In the genomic region with DNA sequence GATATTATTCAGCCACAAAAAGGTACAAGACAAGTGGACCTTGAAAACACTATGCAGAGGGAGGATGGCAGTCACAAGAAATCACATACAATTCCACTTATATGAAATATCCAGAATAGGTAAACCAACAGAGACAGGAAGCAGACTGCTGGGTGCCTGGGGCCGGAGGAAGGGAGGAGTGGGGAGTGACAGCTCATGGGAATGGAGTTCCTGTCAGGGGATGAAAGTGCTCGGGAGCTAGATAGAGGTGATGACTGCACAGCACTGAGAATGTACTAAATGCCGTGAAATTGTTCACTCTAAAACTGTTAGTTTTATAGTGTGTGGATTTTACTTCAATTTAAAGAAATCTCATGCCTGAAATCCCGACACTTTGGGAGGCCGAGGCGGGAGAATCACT, we compare ENCODE assay signal across 2 cellular contexts.
TF ChIP-seq lines count a peak whose summit lies in the region.

No MANE protein-coding gene starts in this region.

TF ChIP-seq in SK-N-SH, 30 proteins besides CTCF, POLR2A, EP300 and RAD21 (continued from another document):
- TF ChIP-seq, protein P1, sequence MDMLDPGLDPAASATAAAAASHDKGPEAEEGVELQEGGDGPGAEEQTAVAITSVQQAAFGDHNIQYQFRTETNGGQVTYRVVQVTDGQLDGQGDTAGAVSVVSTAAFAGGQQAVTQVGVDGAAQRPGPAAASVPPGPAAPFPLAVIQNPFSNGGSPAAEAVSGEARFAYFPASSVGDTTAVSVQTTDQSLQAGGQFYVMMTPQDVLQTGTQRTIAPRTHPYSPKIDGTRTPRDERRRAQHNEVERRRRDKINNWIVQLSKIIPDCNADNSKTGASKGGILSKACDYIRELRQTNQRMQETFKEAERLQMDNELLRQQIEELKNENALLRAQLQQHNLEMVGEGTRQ (IDR thresholded peaks at IDR 0.05; ENCODE audit: borderline replicate concordance, low read depth, low read length), result no peak
- TF ChIP-seq, protein P2, sequence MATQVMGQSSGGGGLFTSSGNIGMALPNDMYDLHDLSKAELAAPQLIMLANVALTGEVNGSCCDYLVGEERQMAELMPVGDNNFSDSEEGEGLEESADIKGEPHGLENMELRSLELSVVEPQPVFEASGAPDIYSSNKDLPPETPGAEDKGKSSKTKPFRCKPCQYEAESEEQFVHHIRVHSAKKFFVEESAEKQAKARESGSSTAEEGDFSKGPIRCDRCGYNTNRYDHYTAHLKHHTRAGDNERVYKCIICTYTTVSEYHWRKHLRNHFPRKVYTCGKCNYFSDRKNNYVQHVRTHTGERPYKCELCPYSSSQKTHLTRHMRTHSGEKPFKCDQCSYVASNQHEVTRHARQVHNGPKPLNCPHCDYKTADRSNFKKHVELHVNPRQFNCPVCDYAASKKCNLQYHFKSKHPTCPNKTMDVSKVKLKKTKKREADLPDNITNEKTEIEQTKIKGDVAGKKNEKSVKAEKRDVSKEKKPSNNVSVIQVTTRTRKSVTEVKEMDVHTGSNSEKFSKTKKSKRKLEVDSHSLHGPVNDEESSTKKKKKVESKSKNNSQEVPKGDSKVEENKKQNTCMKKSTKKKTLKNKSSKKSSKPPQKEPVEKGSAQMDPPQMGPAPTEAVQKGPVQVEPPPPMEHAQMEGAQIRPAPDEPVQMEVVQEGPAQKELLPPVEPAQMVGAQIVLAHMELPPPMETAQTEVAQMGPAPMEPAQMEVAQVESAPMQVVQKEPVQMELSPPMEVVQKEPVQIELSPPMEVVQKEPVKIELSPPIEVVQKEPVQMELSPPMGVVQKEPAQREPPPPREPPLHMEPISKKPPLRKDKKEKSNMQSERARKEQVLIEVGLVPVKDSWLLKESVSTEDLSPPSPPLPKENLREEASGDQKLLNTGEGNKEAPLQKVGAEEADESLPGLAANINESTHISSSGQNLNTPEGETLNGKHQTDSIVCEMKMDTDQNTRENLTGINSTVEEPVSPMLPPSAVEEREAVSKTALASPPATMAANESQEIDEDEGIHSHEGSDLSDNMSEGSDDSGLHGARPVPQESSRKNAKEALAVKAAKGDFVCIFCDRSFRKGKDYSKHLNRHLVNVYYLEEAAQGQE (IDR thresholded peaks at IDR 0.05; ENCODE audit: low read depth, low read length), result no peak
- TF ChIP-seq, protein P3, sequence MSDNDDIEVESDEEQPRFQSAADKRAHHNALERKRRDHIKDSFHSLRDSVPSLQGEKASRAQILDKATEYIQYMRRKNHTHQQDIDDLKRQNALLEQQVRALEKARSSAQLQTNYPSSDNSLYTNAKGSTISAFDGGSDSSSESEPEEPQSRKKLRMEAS (IDR thresholded peaks at IDR 0.05; ENCODE audit: low read depth), result no peak
- TF ChIP-seq RFX5 (IDR thresholded peaks at IDR 0.05; ENCODE audit: low read length) (no peak), TAF1 (IDR thresholded peaks at IDR 0.05; ENCODE audit: borderline replicate concordance, low read depth, low read length) (no peak), FOXJ3 (CRISPR knock-in tag; IDR thresholded peaks at IDR 0.05) (no peak)

TF ChIP-seq in SK-N-SH treated with all-trans-retinoic acid at 6 μM for 48 hours, 23 proteins besides CTCF, POLR2A, EP300 and RAD21 (continued from another document):
- TF ChIP-seq ZFP30 (CRISPR knock-in tag; IDR thresholded peaks at IDR 0.05) (no peak), ZNF565 (CRISPR knock-in tag; conservative IDR thresholded peaks at IDR 0.05; ENCODE audit: low read depth) (no peak), PPARA (CRISPR knock-in tag; IDR thresholded peaks at IDR 0.05; ENCODE audit: borderline replicate concordance) (no peak), RARB (CRISPR knock-in tag; IDR thresholded peaks at IDR 0.05) (no peak), ZFP3 (CRISPR knock-in tag; IDR thresholded peaks at IDR 0.05) (no peak)
